ENCODE assay signal across 12 cellular contexts in genomic region chr14:24818823-24819341, GRCh38.
"Had no signal": no experiment of that assay in that cellular context is flagged by ENCODE, and none has a peak within 500 bp of the region (broad histone marks: within the 10 kb centered on the region; RNA-seq: fewer than 3 reads in every experiment).

No MANE protein-coding gene starts in this region.

- H3K4me1 Mint-ChIP-seq: activated B cell treated with CpG ODN at 0.5 μM for 24 hours; activated CD4-positive, alpha-beta T cell treated with anti-CD3 and anti-CD28 coated beads, Interleukin-2, amount 10 ng/mL, durations not matched to agents 24 days and 14 days; central memory CD8-positive, alpha-beta T cell; naive thymus-derived CD4-positive, alpha-beta T cell; stimulated activated naive CD8-positive, alpha-beta T cell treated with anti-CD3 and anti-CD28 coated beads, Interleukin-15, amount 100 ng/mL, for 72 hours had no signal

- H3K27ac ChIP-seq: testis had no signal

- H3K27ac Mint-ChIP-seq: activated B cell treated with CpG ODN at 0.5 μM for 24 hours; activated CD4-positive, alpha-beta T cell treated with anti-CD3 and anti-CD28 coated beads, Interleukin-2, amount 10 ng/mL, durations not matched to agents 24 days and 14 days; naive thymus-derived CD4-positive, alpha-beta T cell; stimulated activated naive CD8-positive, alpha-beta T cell treated with anti-CD3 and anti-CD28 coated beads, Interleukin-15, amount 100 ng/mL, for 72 hours had no signal

- H3K4me1 ChIP-seq: testis had no signal

- H3K9me3 Mint-ChIP-seq: activated B cell treated with CpG ODN at 0.5 μM for 24 hours; activated CD4-positive, alpha-beta T cell treated with anti-CD3 and anti-CD28 coated beads, Interleukin-2, amount 10 ng/mL, durations not matched to agents 24 days and 14 days; central memory CD8-positive, alpha-beta T cell; naive thymus-derived CD4-positive, alpha-beta T cell; stimulated activated naive CD8-positive, alpha-beta T cell treated with anti-CD3 and anti-CD28 coated beads, Interleukin-15, amount 100 ng/mL, for 72 hours had no signal

- H3K4me3 Mint-ChIP-seq: activated B cell treated with CpG ODN at 0.5 μM for 24 hours; activated CD4-positive, alpha-beta T cell treated with anti-CD3 and anti-CD28 coated beads, Interleukin-2, amount 10 ng/mL, durations not matched to agents 24 days and 14 days; central memory CD8-positive, alpha-beta T cell; naive thymus-derived CD4-positive, alpha-beta T cell; stimulated activated naive CD8-positive, alpha-beta T cell treated with anti-CD3 and anti-CD28 coated beads, Interleukin-15, amount 100 ng/mL, for 72 hours had no signal

- ATAC-seq: naive thymus-derived CD4-positive, alpha-beta T cell; SK-N-SH treated with all-trans-retinoic acid at 6 μM for 48 hours; stimulated activated naive CD8-positive, alpha-beta T cell treated with anti-CD3 and anti-CD28 coated beads, Interleukin-15, amount 100 ng/mL, for 72 hours had no signal

- H3K9me3 ChIP-seq: testis had no signal

- H3K27me3 Mint-ChIP-seq: activated B cell treated with CpG ODN at 0.5 μM for 24 hours had no signal

- H3K27me3 ChIP-seq: testis had no signal

- H3K36me3 Mint-ChIP-seq: naive thymus-derived CD4-positive, alpha-beta T cell had no signal

- DNase-seq: activated B cell treated with CpG ODN at 0.5 μM for 24 hours; activated CD4-positive, alpha-beta T cell treated with anti-CD3 and anti-CD28 coated beads, Interleukin-2, amount 10 ng/mL, durations not matched to agents 24 days and 14 days; activated naive CD4-positive, alpha-beta T cell treated with Interleukin-2 at 50 U/mL for 16 hours; glutamatergic neuron; naive thymus-derived CD4-positive, alpha-beta T cell; nucleus accumbens; stimulated activated CD4-positive, alpha-beta T cell treated with anti-CD3 and anti-CD28 coated beads, Interleukin-15, amount 100 ng/mL, for 24 hours; stimulated activated CD4-positive, alpha-beta T cell treated with anti-CD3 and anti-CD28 coated beads, Interleukin-4, amount 100 ng/mL, for 4 hours; stimulated activated naive CD8-positive, alpha-beta T cell treated with anti-CD3 and anti-CD28 coated beads, Interleukin-15, amount 100 ng/mL, for 72 hours; testis had no signal

- H3K4me3 ChIP-seq: testis had no signal
